ENCODE assay signal across 8 cellular contexts in the genomic region with DNA sequence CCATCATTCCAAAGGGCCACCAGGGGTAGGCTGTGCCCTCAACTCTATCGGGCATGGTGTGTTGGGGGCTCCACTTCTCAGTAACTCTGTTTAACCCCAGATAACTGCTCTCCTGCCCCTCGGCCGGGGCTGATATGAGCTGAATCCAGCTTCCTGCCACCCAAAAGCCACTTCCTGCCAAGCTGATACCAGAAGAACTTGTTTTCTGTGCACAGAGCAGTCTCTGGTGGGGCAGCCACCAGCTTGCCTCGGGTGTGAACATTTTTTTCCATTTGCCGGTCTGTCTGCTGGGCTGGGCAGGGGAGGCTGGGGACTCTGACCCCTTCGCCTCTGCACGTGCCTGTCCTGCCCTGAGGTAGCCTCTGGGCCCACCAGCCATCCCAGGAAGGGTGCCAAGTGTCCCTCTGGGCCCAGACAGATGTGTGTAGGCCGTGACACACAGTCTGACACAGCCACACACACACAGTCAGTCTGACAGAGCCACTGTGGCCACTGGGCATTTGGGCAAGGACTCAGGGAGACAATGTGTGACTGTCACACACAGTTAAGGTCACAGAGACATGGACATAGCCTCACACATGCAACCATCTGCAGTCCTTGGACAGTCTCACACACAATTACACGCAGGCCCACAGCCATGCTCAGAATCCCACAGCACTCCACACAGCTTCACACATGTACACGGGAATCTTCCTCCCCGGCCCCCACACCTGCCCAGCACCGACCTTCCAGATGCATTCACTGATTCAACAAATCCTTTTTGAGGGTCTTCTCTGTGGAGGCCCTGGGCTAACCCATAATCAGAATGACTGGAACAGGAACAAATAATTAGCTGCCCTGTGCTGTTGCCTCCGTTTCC. TPM values are rescaled to one million over a fixed set of nuclear protein-coding genes. Genes with fewer than 3 reads are reported as not detected.
DNase-seq lines count a peak whose midpoint lies in the region; ATAC-seq and TF ChIP-seq lines count a peak whose summit lies in the region.

No MANE protein-coding gene starts in this region.

- H3K9me3 ChIP-seq in T-helper 17 cell (ENCODE audit: control insufficient read depth, low read length, poor library complexity, severe bottlenecking) (no peaks in the 10 kb centered on the region), skeletal muscle tissue (ENCODE audit: control insufficient read depth in 3 of 3, low read length in 3 of 3) (no peaks in the 10 kb centered on the region)

- no peak overlapping the region for H3K9ac ChIP-seq in skeletal muscle tissue (ENCODE audit: low read depth in 1 of 3, low read length in 3 of 3)

- peak overlapping the region; percentile 99 for H3K27ac Mint-ChIP-seq in T-helper 17 cell
- peak overlapping the region; percentile 100 for H3K27ac Mint-ChIP-seq in activated naive CD4-positive, alpha-beta T cell treated with anti-CD3 and anti-CD28 coated beads, Interleukin-2, amount 50 U/mL, for 24 hours

- DNase-seq in GM06990 (ENCODE audit: extremely low read depth, insufficient read length) (peak; percentile 40), T-helper 17 cell (peak; percentile 35 to 52 (median 36)), NCI-H2029 treated with DMSO at 0.1 percent for 48 hours (lab: John Stamatoyannopoulos, UW) (no peak), GM13976 (ENCODE audit: low spot score) (no peak)

- no peaks in the 10 kb centered on the region for H3K27me3 ChIP-seq in GM06990 (replicated peaks; ENCODE audit: control insufficient read depth, insufficient read depth, low read length)
- H3K27me3 ChIP-seq in skeletal muscle tissue (ENCODE audit: control insufficient read depth in 3 of 3, insufficient read depth in 3 of 3, low read length in 3 of 3) = peaks cover 0 to 26% (median 9%) of the 10 kb centered on the region in 3 donors

- peak; percentile 39 for ATAC-seq in T-helper 17 cell
- ATAC-seq in GM19452 (IDR thresholded peaks at IDR 0.05; ENCODE audit: unreplicated experiment) = no peak
- ATAC-seq in HG02885 (IDR thresholded peaks at IDR 0.05; ENCODE audit: poor library complexity, unreplicated experiment) = no peak

- H3K9me3 Mint-ChIP-seq in activated naive CD4-positive, alpha-beta T cell treated with anti-CD3 and anti-CD28 coated beads, Interleukin-2, amount 50 U/mL, for 24 hours = no peaks in the 10 kb centered on the region

- H3K27me3 Mint-ChIP-seq in T-helper 17 cell = no peaks in the 10 kb centered on the region
- no peaks in the 10 kb centered on the region for H3K27me3 Mint-ChIP-seq in activated naive CD4-positive, alpha-beta T cell treated with anti-CD3 and anti-CD28 coated beads, Interleukin-2, amount 50 U/mL, for 24 hours

- H3K36me3 Mint-ChIP-seq in T-helper 17 cell (ENCODE audit: low read depth) = peaks cover 5% of the 10 kb centered on the region
- H3K36me3 Mint-ChIP-seq in activated naive CD4-positive, alpha-beta T cell treated with anti-CD3 and anti-CD28 coated beads, Interleukin-2, amount 50 U/mL, for 24 hours = peaks cover 2% of the 10 kb centered on the region

- TF ChIP-seq CTCF in GM06990 (IDR thresholded peaks at IDR 0.05; ENCODE audit: insufficient read depth, low read length, poor library complexity, severe bottlenecking) (no peak), GM13976 (IDR thresholded peaks at IDR 0.05; ENCODE audit: borderline replicate concordance, control extremely low read depth, extremely low read depth, insufficient read depth, missing control alignments) (no peak)

- H3K4me3 ChIP-seq in GM06990 (replicated peaks; ENCODE audit: low read depth, low read length) (no peak overlapping the region), skeletal muscle tissue (ENCODE audit: low read length in 3 of 3) (no peak overlapping the region)

- peak overlapping the region; percentile 1 for H3K27ac ChIP-seq in skeletal muscle tissue (ENCODE audit: low read depth, low read length)

- H3K4me3 Mint-ChIP-seq in T-helper 17 cell = peak overlapping the region; percentile 93
- peak overlapping the region; percentile 88 for H3K4me3 Mint-ChIP-seq in activated naive CD4-positive, alpha-beta T cell treated with anti-CD3 and anti-CD28 coated beads, Interleukin-2, amount 50 U/mL, for 24 hours

- peaks cover 67% of the 10 kb centered on the region for H3K4me1 Mint-ChIP-seq in T-helper 17 cell
- peaks cover 83% of the 10 kb centered on the region for H3K4me1 Mint-ChIP-seq in activated naive CD4-positive, alpha-beta T cell treated with anti-CD3 and anti-CD28 coated beads, Interleukin-2, amount 50 U/mL, for 24 hours

- in situ Hi-C loops in GM13976 (cut with MboI; ENCODE audit: low sequenced_read_pairs, unreplicated experiment) = no loop called here

- peaks cover 13 to 26% (median 15%) of the 10 kb centered on the region in 3 donors for H3K4me1 ChIP-seq in skeletal muscle tissue (ENCODE audit: control insufficient read depth in 3 of 3, insufficient read depth in 3 of 3, low read length in 3 of 3)

- H3K36me3 ChIP-seq in GM06990 (ENCODE audit: control insufficient read depth, insufficient read depth, low read length) (no peaks in the 10 kb centered on the region), skeletal muscle tissue (ENCODE audit: control insufficient read depth in 3 of 3, insufficient read depth in 3 of 3, low read length in 3 of 3) (no peaks in the 10 kb centered on the region)

RNA-seq across cellular contexts. Expression of a gene that starts 45.1 kb away (rescaled TPM):
- total RNA-seq in T-helper 17 cell (10 to 100 TPM; 60.9 to 62.9 TPM), skeletal muscle tissue (4.2 TPM)

Comparison
In these comparisons a context has a peak if more than half of its experiments do, and no peak if none do; other contexts are left out.
1. DNase-seq: peak in GM06990 (single experiment) and T-helper 17 cell (3 of 3); none in NCI-H2029 treated with DMSO at 0.1 percent for 48 hours (single experiment) and GM13976 (single experiment).
2. RNA of a gene that starts 45.1 kb away (total RNA-seq): 60.9 to 62.9 TPM in T-helper 17 cell; 4.2 TPM in skeletal muscle tissue (single experiment); every median in the first group is over 10 times any median in the second.